7 cellular contexts compared by ENCODE assay signal in the genomic region with DNA sequence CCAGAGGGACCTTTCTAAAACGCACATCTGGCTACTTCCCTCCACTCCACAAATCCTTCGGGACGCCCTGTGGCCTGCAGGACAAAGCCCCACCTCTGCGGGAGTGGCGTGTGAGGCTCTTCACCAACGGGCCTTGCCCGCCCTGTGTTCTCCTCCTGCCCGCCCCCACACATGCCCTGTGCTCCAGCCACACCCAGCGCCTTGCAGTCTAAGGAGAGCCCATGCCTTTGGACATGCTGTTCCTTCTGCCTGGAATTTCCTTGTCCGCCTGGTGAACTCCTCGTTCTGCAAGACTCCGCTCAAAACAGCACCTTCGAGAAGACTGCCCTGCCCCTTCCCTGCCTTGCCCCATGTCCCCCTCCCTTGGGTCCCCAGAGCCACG. TPM values are rescaled to one million over a fixed set of nuclear protein-coding genes. Genes with fewer than 3 reads are reported as not detected.
DNase-seq lines count a peak whose midpoint lies in the region; ATAC-seq and TF ChIP-seq lines count a peak whose summit lies in the region.
"Had no signal": no experiment of that assay in that cellular context is flagged by ENCODE, and none has a peak within 500 bp of the region (broad histone marks: within the 10 kb centered on the region; RNA-seq: fewer than 3 reads in every experiment).

No MANE protein-coding gene starts in this region.

- no peak overlapping the region for H2BK120ac ChIP-seq in H9 (ENCODE audit: low read depth, low read length, poor library complexity, severe bottlenecking)

- no peak overlapping the region for H2AK5ac ChIP-seq in H9 (ENCODE audit: insufficient read length, low read length)

- H2BK12ac ChIP-seq in H9 (ENCODE audit: insufficient read length, low read depth, low read length), result no peak overlapping the region

- no peak overlapping the region for H4K5ac ChIP-seq in H9 (ENCODE audit: insufficient read length, low read depth, low read length)

- ATAC-seq in GM21786 (IDR thresholded peaks at IDR 0.05; ENCODE audit: unreplicated experiment), result no peak

- H3K36me3 Mint-ChIP-seq in H9 (ENCODE audit: insufficient read depth in 1 of 3, low read depth in 3 of 3) (peaks cover 69 to 98% (median 95%) of the 10 kb centered on the region in 3 experiments), neural progenitor cell (peaks cover 48% of the 10 kb centered on the region)

- H3K4me1 ChIP-seq in H9 (ENCODE audit: insufficient read depth, low read length) (no peaks in the 10 kb centered on the region), neural progenitor cell (no peaks in the 10 kb centered on the region)

- H3T11ph ChIP-seq in H9 (ENCODE audit: low read length), result no peak overlapping the region

- no peak overlapping the region for H2AFZ ChIP-seq in H9 (ENCODE audit: low read length)
- H2AFZ ChIP-seq in neural progenitor cell (replicated peaks), result no peak overlapping the region

- H4K20me1 ChIP-seq in H9 (ENCODE audit: control insufficient read depth, insufficient read depth, insufficient read length), result no peaks in the 10 kb centered on the region
- peaks cover 74% of the 10 kb centered on the region for H4K20me1 ChIP-seq in neural progenitor cell (ENCODE audit: low read depth)

- no peaks in the 10 kb centered on the region for H3K23me2 ChIP-seq in H9 (ENCODE audit: insufficient read length, low read depth, low read length, poor library complexity, severe bottlenecking)

- H3K4me3 Mint-ChIP-seq in H9, result no peak overlapping the region
- H3K4me3 Mint-ChIP-seq in neural progenitor cell, result no peak overlapping the region

- peaks cover 4% of the 10 kb centered on the region for H3K27me3 Mint-ChIP-seq in H9 (ENCODE audit: low read depth)
- peaks cover 17% of the 10 kb centered on the region for H3K27me3 Mint-ChIP-seq in neural progenitor cell (ENCODE audit: insufficient read depth, low read depth)

- peaks cover 2% of the 10 kb centered on the region; the same call in 1 of the 2 replicates for H3K79me2 ChIP-seq in H9 (ENCODE audit: insufficient read depth, low read length)
- peaks cover 61% of the 10 kb centered on the region for H3K79me2 ChIP-seq in neural progenitor cell (ENCODE audit: low read depth)

- H3K9me3 ChIP-seq in H9 (ENCODE audit: control insufficient read depth, low read depth, low read length), result no peaks in the 10 kb centered on the region
- no peaks in the 10 kb centered on the region for H3K9me3 ChIP-seq in neural progenitor cell (ENCODE audit: low read depth)

- peaks cover 10 to 33% of the 10 kb centered on the region in 2 experiments; a peak in 3 of 4 replicates for H3K4me1 Mint-ChIP-seq in H9
- H3K4me1 Mint-ChIP-seq in neural progenitor cell, result peaks cover 6% of the 10 kb centered on the region

- no peak overlapping the region for H3K23ac ChIP-seq in H9 (ENCODE audit: insufficient read length, low read depth, low read length)

- H3K9me3 Mint-ChIP-seq in H9, result peaks cover 5 to 15% of the 10 kb centered on the region in 2 experiments
- peaks cover 11% of the 10 kb centered on the region for H3K9me3 Mint-ChIP-seq in neural progenitor cell

- H3K36me3 ChIP-seq in neural progenitor cell, result peaks cover 4% of the 10 kb centered on the region

- no peak overlapping the region for H3K56ac ChIP-seq in H9 (ENCODE audit: insufficient read length, low read depth, low read length)

- H2BK5ac ChIP-seq in H9 (ENCODE audit: insufficient read length, low read length), result no peak overlapping the region

- H3K14ac ChIP-seq in H9 (ENCODE audit: insufficient read depth, low read length), result no peak overlapping the region

- no peak overlapping the region for H3K27ac ChIP-seq in H9 (ENCODE audit: insufficient read length, low read depth, low read length)
- peak overlapping the region; percentile 58 for H3K27ac ChIP-seq in neural progenitor cell

- TF ChIP-seq CTCF in H9 (conservative IDR thresholded peaks at IDR 0.05), result no peak
- TF ChIP-seq CTCF in neural progenitor cell (IDR thresholded peaks at IDR 0.05), result no peak

- peaks cover 71% of the 10 kb centered on the region for H3F3A ChIP-seq in neural progenitor cell (ENCODE audit: low read depth)

- H3K9ac ChIP-seq in H9 (ENCODE audit: extremely low read depth, insufficient read length, low read length) (no peak overlapping the region), neural progenitor cell (no peak overlapping the region)

- no peak overlapping the region for H4K8ac ChIP-seq in H9 (replicated peaks; ENCODE audit: insufficient read length, low read depth, low read length)

- H3K4me2 ChIP-seq in H9 (ENCODE audit: insufficient read depth, insufficient read length, low read length) (no peak overlapping the region), neural progenitor cell (no peak overlapping the region)

- DNase-seq in H9 (no peak), cerebellar cortex (ENCODE audit: low spot score) (peak; percentile 52), neural progenitor cell (ENCODE audit: low spot score) (no peak), glomerular visceral epithelial cell (ENCODE audit: extremely low spot score) (no peak), SK-N-DZ (ENCODE audit: low spot score) (no peak)

- H3K27me3 ChIP-seq in H9 (ENCODE audit: insufficient read depth, low read length), result no peaks in the 10 kb centered on the region
- H3K27me3 ChIP-seq in neural progenitor cell, result no peaks in the 10 kb centered on the region

- H3K27ac Mint-ChIP-seq in H9, result peak overlapping the region; percentile 33 to 92 (median 90); a peak in 4 of 7 replicates
- H3K27ac Mint-ChIP-seq in neural progenitor cell, result no peak overlapping the region

- no CpG with 5 or more reads among the region's 14 CpGs for WGBS in H9 (ENCODE audit: extremely low coverage, insufficient read length, low lambda C conversion rate)

- H2BK20ac ChIP-seq in H9 (ENCODE audit: low read depth, low read length, poor library complexity, severe bottlenecking), result no peak overlapping the region

- H4K91ac ChIP-seq in H9 (ENCODE audit: insufficient read length, low read depth, low read length), result no peak overlapping the region

- H3K4ac ChIP-seq in H9 (ENCODE audit: low read depth, low read length), result no peak overlapping the region

- peaks cover 16% of the 10 kb centered on the region for H3K79me1 ChIP-seq in H9 (ENCODE audit: insufficient read depth, low read depth, low read length, poor library complexity, severe bottlenecking)

- H3K4me3 ChIP-seq in neural progenitor cell, result no peak overlapping the region

- no peak overlapping the region for H2BK15ac ChIP-seq in H9 (ENCODE audit: low read depth, low read length)

- no peak overlapping the region for H3K18ac ChIP-seq in H9 (ENCODE audit: insufficient read length, low read depth, low read length)

RNA-seq across cellular contexts. Expression of gene ELOB, which starts 7.4 kb away (rescaled TPM):
- total RNA-seq in H9 (2021) (319 and 331 TPM in 2 replicates), neural progenitor cell (ENCODE audit: low replicate concordance) (210 and 402 TPM in 2 replicates)
- polyA plus RNA-seq in SK-N-DZ (2014; cell fraction: cytosol; rRNA removed), result 449 and 479 TPM in 2 replicates
- polyA plus RNA-seq in SK-N-DZ (2014; cell fraction: nucleus; rRNA removed), result 255 and 331 TPM in 2 replicates

RNA-seq across cellular contexts. Expression of gene SRRM2, which starts 17.2 kb away (rescaled TPM):
- total RNA-seq in H9 (2021), result 667 and 694 TPM in 2 replicates
- total RNA-seq in neural progenitor cell (ENCODE audit: low replicate concordance), result 82.3 and 119 TPM in 2 replicates
- 30.2 and 43.2 TPM in 2 replicates for polyA plus RNA-seq in SK-N-DZ (2014; cell fraction: cytosol; rRNA removed)
- polyA plus RNA-seq in SK-N-DZ (2014; cell fraction: nucleus; rRNA removed), result 483 and 895 TPM in 2 replicates

RNA-seq across cellular contexts. Expression of gene PRSS33, which starts 17.7 kb away (rescaled TPM):
- total RNA-seq in H9 (2021), result not detected in 2 replicates
- total RNA-seq in neural progenitor cell (ENCODE audit: low replicate concordance), result 0.40 and 0.73 TPM in 2 replicates
- polyA plus RNA-seq in SK-N-DZ (2014; cell fraction: cytosol; rRNA removed), result 0.09 and 0.15 TPM in 2 replicates
- 0.21 TPM in 1 of 2 replicates, not detected in the other for polyA plus RNA-seq in SK-N-DZ (2014; cell fraction: nucleus; rRNA removed)
- polyA plus RNA-seq: neural cell had no signal

RNA-seq across cellular contexts. Expression of gene PRSS41, which starts 28.6 kb away (rescaled TPM):
- total RNA-seq in H9 (2021) (not detected in 2 replicates), neural progenitor cell (ENCODE audit: low replicate concordance) (not detected in 2 replicates)
- not detected in 2 replicates for polyA plus RNA-seq in SK-N-DZ (2014; cell fraction: cytosol; rRNA removed)
- polyA plus RNA-seq in SK-N-DZ (2014; cell fraction: nucleus; rRNA removed), result not detected in 2 replicates
- polyA plus RNA-seq: neural cell had no signal

RNA-seq across cellular contexts. Expression of gene PRSS21, which starts 47.4 kb away (rescaled TPM):
- not detected in 2 replicates for total RNA-seq in H9 (2021)
- total RNA-seq in neural progenitor cell (ENCODE audit: low replicate concordance), result not detected in 2 replicates
- polyA plus RNA-seq in SK-N-DZ (2014; cell fraction: cytosol; rRNA removed), result 0.59 and 3.0 TPM in 2 replicates
- 12.7 and 14.8 TPM in 2 replicates for polyA plus RNA-seq in SK-N-DZ (2014; cell fraction: nucleus; rRNA removed)
- polyA plus RNA-seq: neural cell had no signal
